In genomic region chr11:33869511-33870422, GRCh38 we compare ENCODE assay signal across 8 cellular contexts. TPM values are rescaled to one million over a fixed set of nuclear protein-coding genes. Genes with fewer than 3 reads are reported as not detected.
DNase-seq lines count a peak whose midpoint lies in the region; ATAC-seq, FAIRE-seq and TF ChIP-seq lines count a peak whose summit lies in the region.

No MANE protein-coding gene starts in this region.

- H3K9me3 ChIP-seq in A549 (no peaks in the 10 kb centered on the region), RWPE2 (ENCODE audit: severe bottlenecking) (no peaks in the 10 kb centered on the region), subcutaneous abdominal adipose tissue (ENCODE audit: control insufficient read depth in 5 of 5, low read length in 5 of 5) (no peaks in the 10 kb centered on the region)

- H3K27me3 ChIP-seq in RWPE2 (ENCODE audit: insufficient read depth, poor library complexity, severe bottlenecking) (peaks cover 33% of the 10 kb centered on the region), subcutaneous abdominal adipose tissue (ENCODE audit: control insufficient read depth in 5 of 5, insufficient read depth in 4 of 5, low read length in 5 of 5) (no peaks in the 10 kb centered on the region)

- intact Hi-C loops in lower leg skin (cut with DNase I; ENCODE audit: low total_unique reads), result no loop called here

- CTCF ChIA-PET in A549 (lab: Yijun Ruan, JAX), result interaction anchor here (0.6 to 4.8 kb wide), 5 partner anchors 9 to 101 kb away, joined by 3 to 28 read pairs (median 4); no protein-coding TSS in a partner anchor

- DNase-seq in A549 (ENCODE audit: low read depth in 1 of 2, low spot score in 1 of 2), result peak in 1 of 2 experiments; percentile 14
- DNase-seq in HuH-7.5 (ENCODE audit: low spot score), result peak; percentile 20
- DNase-seq in RWPE2 (ENCODE audit: low spot score), result no peak
- DNase-seq in dermis blood vessel endothelial cell, result peak; percentile 79
- DNase-seq in lower leg skin (ENCODE audit: low spot score in 2 of 2), result peak in 1 of 2 donors; percentile 89

- TF ChIP-seq RAD21 in A549 (conservative IDR thresholded peaks at IDR 0.05 in 1 of 2, IDR thresholded peaks at IDR 0.05 in 1 of 2), result no peak

- H3K4me2 ChIP-seq in A549, result peak overlapping the region; percentile 79

- TF ChIP-seq CTCF in A549 (IDR thresholded peaks at IDR 0.05), result no peak
- TF ChIP-seq CTCF in GM12875 (IDR thresholded peaks at IDR 0.05; ENCODE audit: borderline replicate concordance, insufficient read depth, low read depth, low read length), result no peak
- TF ChIP-seq CTCF in RWPE2 (IDR thresholded peaks at IDR 0.05; ENCODE audit: poor library complexity, severe bottlenecking), result no peak
- no peak for TF ChIP-seq CTCF in lower leg skin (IDR thresholded peaks at IDR 0.05)

- H3K4me3 ChIP-seq in A549 (peak overlapping the region; percentile 76), GM12875 (ENCODE audit: low read depth, low read length) (peak overlapping the region; percentile 85), RWPE2 (ENCODE audit: severe bottlenecking) (peak overlapping the region; percentile 81), lower leg skin (ENCODE audit: low read depth, poor library complexity, severe bottlenecking) (peak overlapping the region; percentile 79), subcutaneous abdominal adipose tissue (ENCODE audit: low read depth in 1 of 5, low read length in 5 of 5) (peak overlapping the region; percentile 77 to 94 (median 85))

- WGBS in A549 (ENCODE audit: missing lambda C conversion rate), result 3% methylated on average over 29 of the region's 81 CpGs
- 0% methylated on average over 54 to 58 of the region's 81 CpGs for WGBS in lower leg skin, 2 donors

- ATAC-seq in A549 (peak; percentile 60 to 66; a peak in 5 of 6 replicates), RWPE2 (ENCODE audit: low read depth) (peak; percentile 63), HG02763 (IDR thresholded peaks at IDR 0.05; ENCODE audit: unreplicated experiment) (no peak)

- no peak for FAIRE-seq in A549 (lab: Jason Lieb, UNC)

- H3K4me1 ChIP-seq in A549 (0 out of 3 replicates have a peak, but pooled peaks cover 6% of the 10 kb centered on the region), RWPE2 (ENCODE audit: insufficient read depth, poor library complexity, severe bottlenecking) (no peaks in the 10 kb centered on the region), subcutaneous abdominal adipose tissue (ENCODE audit: control insufficient read depth in 5 of 5, insufficient read depth in 5 of 5, low read length in 5 of 5) (peaks cover 1 to 51% (median 46%) of the 10 kb centered on the region in 5 donors)

- H3K27ac ChIP-seq in A549, result peak overlapping the region; percentile 21 to 78; a peak in 4 of 6 replicates
- H3K27ac ChIP-seq in RWPE2 (ENCODE audit: poor library complexity, severe bottlenecking), result no peak overlapping the region
- peak overlapping the region; percentile 76 for H3K27ac ChIP-seq in subcutaneous abdominal adipose tissue (ENCODE audit: low read depth, low read length)

- POLR2A ChIA-PET in A549 (lab: Yijun Ruan, JAX), result interaction anchor here (0.7 kb wide), 1 partner anchor 17 kb away, joined by 4 read pairs; no protein-coding TSS in a partner anchor

- TF ChIP-seq POLR2A in A549 (IDR thresholded peaks at IDR 0.05; ENCODE audit: low read length) (no peak), lower leg skin (IDR thresholded peaks at IDR 0.05) (no peak)

- H3K36me3 ChIP-seq in RWPE2 (ENCODE audit: low read depth) (no peaks in the 10 kb centered on the region), subcutaneous abdominal adipose tissue (ENCODE audit: control insufficient read depth in 5 of 5, insufficient read depth in 5 of 5, low read length in 5 of 5) (no peaks in the 10 kb centered on the region)

- no peak for TF ChIP-seq EP300 in A549 (IDR thresholded peaks at IDR 0.05)

- H3K9ac ChIP-seq in subcutaneous abdominal adipose tissue (ENCODE audit: low read length in 5 of 5), result peak overlapping the region; percentile 51 to 74 (median 62)

TF ChIP-seq in A549, 52 proteins besides CTCF, POLR2A, EP300 and RAD21:
- no peak for TF ChIP-seq HOXB5 (CRISPR knock-in tag; IDR thresholded peaks at IDR 0.05)
- TF ChIP-seq HDAC2 (IDR thresholded peaks at IDR 0.05), result no peak
- TF ChIP-seq RNF2 (IDR thresholded peaks at IDR 0.05; ENCODE audit: borderline replicate concordance, low read depth), result peak; percentile 52; the same call in 1 of the 2 replicates
- no peak for TF ChIP-seq POLR2AphosphoS2 (conservative IDR thresholded peaks at IDR 0.05; ENCODE audit: low read length)

RNA-seq across cellular contexts. Expression of gene LMO2, which starts 22.1 kb away (rescaled TPM):
- 0.12 TPM in 2 replicates for polyA plus RNA-seq in A549 (2011; rRNA removed)
- 0.07 and 0.09 TPM in 2 replicates for polyA plus RNA-seq in A549 (2012; cell fraction: cytosol; rRNA removed)
- polyA plus RNA-seq in A549 (2012; cell fraction: nucleus; rRNA removed), result 0.05 TPM in 1 of 2 replicates, not detected in the other
- polyA plus RNA-seq in A549 (2017; fragmentation: RNase III; extraction: RNeasy Plus Mini Kit Qiagen cat#74134 plus additional on column Dnase treatment), result 0.15 to 0.21 TPM (median 0.16 TPM) in 3 replicates
- polyA minus RNA-seq in A549 (2011; rRNA and poly(A)+ RNA removed), result 0.17 TPM in 1 of 2 replicates, not detected in the other
- total RNA-seq in dermis blood vessel endothelial cell, result 107 and 149 TPM in 2 replicates
- total RNA-seq in lower leg skin, result 10 to 100 TPM in 2 of 4 donors, 1 to 10 TPM in 2; 2.2 to 15.6 (median 9.8) TPM
